ENCODE assay signal across 8 cellular contexts in genomic region chr2:210094787-210095186, GRCh38.
"Had no signal": no experiment of that assay in that cellular context is flagged by ENCODE, and none has a peak within 500 bp of the region (broad histone marks: within the 10 kb centered on the region; RNA-seq: fewer than 3 reads in every experiment).

No MANE protein-coding gene starts in this region.

- DNase-seq: GM23248, GOT3, H7, HCEC 1CT, IMR-90, KBM-7 had no signal

- H3K9ac ChIP-seq: GM23248, KMS-11 had no signal

- H3K4me3 ChIP-seq: GM23248 had no signal

- H2AFZ ChIP-seq: GM23248 had no signal

- H3K27ac ChIP-seq: GM23248, HL-60, KMS-11 had no signal

- H3K4me2 ChIP-seq: KMS-11 had no signal
